In genomic region chr21:6138244-6139136, GRCh38 we compare ENCODE assay signal across 8 cellular contexts.
DNase-seq lines count a peak whose midpoint lies in the region; ATAC-seq and TF ChIP-seq lines count a peak whose summit lies in the region.
"Not testable (repeated sequence)": the region's sequence is repeated elsewhere in the genome, so short reads cannot be mapped to it uniquely, and the experiment has no call there.

No MANE protein-coding gene starts in this region.

- not testable (repeated sequence) for H3K27me3 Mint-ChIP-seq in CD8-positive, alpha-beta T cell (ENCODE audit: low read depth); activated naive CD8-positive, alpha-beta T cell treated with anti-CD3 and anti-CD28 coated beads, Interleukin-2, amount 10 ng/mL, durations not matched to agents 7 days and 5 days; naive thymus-derived CD8-positive, alpha-beta T cell

- not testable (repeated sequence) for H3K4me1 ChIP-seq in CD8-positive, alpha-beta T cell (ENCODE audit: insufficient read depth, low read length); heart right ventricle; upper lobe of right lung

- peak; percentile 66 for ATAC-seq in CD8-positive, alpha-beta T cell
- ATAC-seq in GM21390 (IDR thresholded peaks at IDR 0.05; ENCODE audit: unreplicated experiment) (peak; percentile 48), HG02763 (IDR thresholded peaks at IDR 0.05; ENCODE audit: unreplicated experiment) (peak; percentile 50), heart right ventricle (peak in 7 of 8 donors; percentile 16 to 72 (median 55)), upper lobe of right lung (peak; percentile 69)
- ATAC-seq in activated CD4-positive, CD25-positive, alpha-beta regulatory T cell treated with anti-CD3 and anti-CD28 coated beads, Interleukin-2, amount 50 U/mL, for 24 hours: peak; percentile 58 to 68
- ATAC-seq in activated naive CD8-positive, alpha-beta T cell treated with anti-CD3 and anti-CD28 coated beads, Interleukin-2, amount 10 ng/mL, durations not matched to agents 7 days and 5 days (ENCODE audit: low read depth): peak; percentile 73
- ATAC-seq in naive thymus-derived CD8-positive, alpha-beta T cell: peak; percentile 74 to 76

- DNase-seq in CD8-positive, alpha-beta T cell; activated naive CD8-positive, alpha-beta T cell treated with anti-CD3 and anti-CD28 coated beads, Interleukin-2, amount 10 ng/mL, durations not matched to agents 7 days and 5 days; heart right ventricle; naive thymus-derived CD8-positive, alpha-beta T cell; upper lobe of right lung: not testable (repeated sequence)

- not testable (repeated sequence) for H3K36me3 ChIP-seq in CD8-positive, alpha-beta T cell (ENCODE audit: insufficient read depth, low read length); heart right ventricle; upper lobe of right lung

- not testable (repeated sequence) for H3K27ac Mint-ChIP-seq in CD8-positive, alpha-beta T cell; activated naive CD8-positive, alpha-beta T cell treated with anti-CD3 and anti-CD28 coated beads, Interleukin-2, amount 10 ng/mL, durations not matched to agents 7 days and 5 days; naive thymus-derived CD8-positive, alpha-beta T cell

- CTCF ChIA-PET in CD8-positive, alpha-beta T cell (lab: Charles Lee): not testable (repeated sequence)

- H3K36me3 Mint-ChIP-seq in CD8-positive, alpha-beta T cell; activated naive CD8-positive, alpha-beta T cell treated with anti-CD3 and anti-CD28 coated beads, Interleukin-2, amount 10 ng/mL, durations not matched to agents 7 days and 5 days; naive thymus-derived CD8-positive, alpha-beta T cell: not testable (repeated sequence)

- not testable (repeated sequence) for H3K9me3 Mint-ChIP-seq in CD8-positive, alpha-beta T cell; activated naive CD8-positive, alpha-beta T cell treated with anti-CD3 and anti-CD28 coated beads, Interleukin-2, amount 10 ng/mL, durations not matched to agents 7 days and 5 days; naive thymus-derived CD8-positive, alpha-beta T cell

- intact Hi-C loops in CD8-positive, alpha-beta T cell (cut with DNase I, micrococcal nuclease); heart right ventricle (cut with DNase I); upper lobe of right lung (cut with DNase I): not testable (repeated sequence)

- not testable (repeated sequence) for H3K9me3 ChIP-seq in CD8-positive, alpha-beta T cell (ENCODE audit: low read length); heart right ventricle; upper lobe of right lung

- POLR2A ChIA-PET in CD8-positive, alpha-beta T cell (lab: Charles Lee); activated naive CD8-positive, alpha-beta T cell treated with anti-CD3 and anti-CD28 coated beads, Interleukin-2, amount 10 ng/mL, durations not matched to agents 7 days and 5 days (lab: Charles Lee); naive thymus-derived CD8-positive, alpha-beta T cell (lab: Charles Lee): not testable (repeated sequence)

- H3K4me3 ChIP-seq in CD8-positive, alpha-beta T cell (ENCODE audit: low read depth, low read length); heart right ventricle; upper lobe of right lung: not testable (repeated sequence)

- WGBS in heart right ventricle, 2 donors: no CpG with 5 or more reads among the region's 46 CpGs

- not testable (repeated sequence) for H3K27ac ChIP-seq in CD8-positive, alpha-beta T cell (ENCODE audit: low read depth, low read length); heart right ventricle; upper lobe of right lung

- H3K4me1 Mint-ChIP-seq in CD8-positive, alpha-beta T cell (ENCODE audit: low read depth); activated naive CD8-positive, alpha-beta T cell treated with anti-CD3 and anti-CD28 coated beads, Interleukin-2, amount 10 ng/mL, durations not matched to agents 7 days and 5 days; naive thymus-derived CD8-positive, alpha-beta T cell: not testable (repeated sequence)

- H3K27me3 ChIP-seq in CD8-positive, alpha-beta T cell (ENCODE audit: insufficient read depth, low read length); heart right ventricle; upper lobe of right lung: not testable (repeated sequence)

- not testable (repeated sequence) for TF ChIP-seq CTCF in CD8-positive, alpha-beta T cell (IDR thresholded peaks at IDR 0.05); heart right ventricle (IDR thresholded peaks at IDR 0.05); upper lobe of right lung (IDR thresholded peaks at IDR 0.05)

- H3K4me3 Mint-ChIP-seq in CD8-positive, alpha-beta T cell; activated naive CD8-positive, alpha-beta T cell treated with anti-CD3 and anti-CD28 coated beads, Interleukin-2, amount 10 ng/mL, durations not matched to agents 7 days and 5 days; naive thymus-derived CD8-positive, alpha-beta T cell: not testable (repeated sequence)
